Comparison of ENCODE assay signal across 15 cellular contexts in the genomic region with DNA sequence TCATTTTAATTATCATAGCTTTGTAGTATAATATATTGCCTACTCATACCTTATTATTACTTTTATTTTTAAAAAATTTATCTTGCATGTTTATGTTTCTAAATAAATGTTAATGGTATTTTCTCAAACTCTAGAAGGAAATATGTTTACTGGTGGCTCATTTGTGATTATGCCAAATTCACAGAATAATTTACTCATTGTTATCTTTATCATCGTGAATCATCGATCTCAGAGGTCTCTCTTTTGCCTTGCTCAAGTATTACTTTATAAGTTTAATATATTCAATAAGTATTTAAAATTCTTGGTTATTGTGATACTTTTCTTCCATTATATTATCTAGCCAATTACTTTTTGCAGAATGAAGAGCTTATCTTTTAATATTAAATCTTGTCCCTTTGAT.
DNase-seq lines count a peak whose midpoint lies in the region; FAIRE-seq and TF ChIP-seq lines count a peak whose summit lies in the region.
"Had no signal": no experiment of that assay in that cellular context is flagged by ENCODE, and none has a peak within 500 bp of the region (broad histone marks: within the 10 kb centered on the region; RNA-seq: fewer than 3 reads in every experiment).

No MANE protein-coding gene starts in this region.

- no peak overlapping the region for H3K27ac ChIP-seq in WERI-Rb-1
- H3K27ac ChIP-seq: BLaER1 treated with 17β-estradiol and CSF1 and Interleukin-3, amounts not matched to agents 10 nM and 100 nM; HL-60 had no signal

- H3K4me3 ChIP-seq in WERI-Rb-1 (ENCODE audit: low read depth, low read length), result no peak overlapping the region
- H3K4me3 ChIP-seq: BLaER1 treated with 17β-estradiol and CSF1 and Interleukin-3, amounts not matched to agents 10 nM and 100 nM; GM12878 had no signal

- DNase-seq in EH (ENCODE audit: low read depth) (peak; percentile 22), HCEC 1CT (peak; percentile 63), frontal cortex (ENCODE audit: low spot score in 2 of 2) (no peak), WERI-Rb-1 (no peak)
- DNase-seq in activated naive CD4-positive, alpha-beta T cell (lab: John Stamatoyannopoulos, UW), result no peak
- no peak for DNase-seq in activated CD4-positive, alpha-beta T cell treated with anti-CD3 and anti-CD28 coated beads, Interleukin-2, amount 50 U/mL, for 4 hours
- no peak for DNase-seq in activated CD4-positive, CD25-positive, alpha-beta regulatory T cell treated with anti-CD3 and anti-CD28 coated beads, Interleukin-2, amount 50 U/mL, for 72 hours
- DNase-seq: 8988T; CD8-positive, alpha-beta memory T cell; COR-L47; DMS 273 treated with DMSO at 0.1 percent for 48 hours had no signal

- H3K36me3 ChIP-seq in WERI-Rb-1, result no peaks in the 10 kb centered on the region
- H3K36me3 ChIP-seq: BLaER1 treated with 17β-estradiol and CSF1 and Interleukin-3, amounts not matched to agents 10 nM and 100 nM had no signal

- peaks cover 75% of the 10 kb centered on the region for H3K27me3 ChIP-seq in WERI-Rb-1 (ENCODE audit: insufficient read depth, low read depth, severe bottlenecking)
- H3K27me3 ChIP-seq: BLaER1 treated with 17β-estradiol and CSF1 and Interleukin-3, amounts not matched to agents 10 nM and 100 nM had no signal

- no peak for TF ChIP-seq CTCF in WERI-Rb-1 (IDR thresholded peaks at IDR 0.05; ENCODE audit: low read depth, low read length)

- FAIRE-seq in TTC549 (lab: Jason Lieb, UNC) (peak; percentile 33), frontal cortex (lab: Jason Lieb, UNC) (peak; percentile 51)
- FAIRE-seq: GM12878 had no signal

- no peaks in the 10 kb centered on the region for H3K9me3 ChIP-seq in WERI-Rb-1 (ENCODE audit: severe bottlenecking)
- H3K9me3 ChIP-seq: BLaER1 treated with 17β-estradiol and CSF1 and Interleukin-3, amounts not matched to agents 10 nM and 100 nM had no signal

Comparison
In these comparisons a context has a peak if more than half of its experiments do, and no peak if none do; other contexts are left out.
1. DNase-seq: peak in EH (single experiment) and HCEC 1CT (single experiment); none in frontal cortex (0 of 2), WERI-Rb-1 (single experiment), activated naive CD4-positive, alpha-beta T cell (0 of 4), activated CD4-positive, alpha-beta T cell treated with anti-CD3 and anti-CD28 coated beads, Interleukin-2, amount 50 U/mL, for 4 hours (0 of 2) and activated CD4-positive, CD25-positive, alpha-beta regulatory T cell treated with anti-CD3 and anti-CD28 coated beads, Interleukin-2, amount 50 U/mL, for 72 hours (single experiment).